1 cellular context compared by ENCODE assay signal in genomic region chr7:77649950-77650349, GRCh38.
TF ChIP-seq lines count a peak whose summit lies in the region.

No MANE protein-coding gene starts in this region.

TF ChIP-seq in endothelial cell of umbilical vein, 7 proteins besides CTCF, POLR2A, EP300 and RAD21 (continued from another document):
- TF ChIP-seq EZH2 (IDR thresholded peaks at IDR 0.05; ENCODE audit: borderline replicate concordance, low read depth, low read length, severe bottlenecking) (no peak), GATA2 (IDR thresholded peaks at IDR 0.05; ENCODE audit: insufficient read depth, insufficient read length, low read depth, low read length) (no peak)
